Comparison of ENCODE assay signal across 8 cellular contexts in the genomic region with DNA sequence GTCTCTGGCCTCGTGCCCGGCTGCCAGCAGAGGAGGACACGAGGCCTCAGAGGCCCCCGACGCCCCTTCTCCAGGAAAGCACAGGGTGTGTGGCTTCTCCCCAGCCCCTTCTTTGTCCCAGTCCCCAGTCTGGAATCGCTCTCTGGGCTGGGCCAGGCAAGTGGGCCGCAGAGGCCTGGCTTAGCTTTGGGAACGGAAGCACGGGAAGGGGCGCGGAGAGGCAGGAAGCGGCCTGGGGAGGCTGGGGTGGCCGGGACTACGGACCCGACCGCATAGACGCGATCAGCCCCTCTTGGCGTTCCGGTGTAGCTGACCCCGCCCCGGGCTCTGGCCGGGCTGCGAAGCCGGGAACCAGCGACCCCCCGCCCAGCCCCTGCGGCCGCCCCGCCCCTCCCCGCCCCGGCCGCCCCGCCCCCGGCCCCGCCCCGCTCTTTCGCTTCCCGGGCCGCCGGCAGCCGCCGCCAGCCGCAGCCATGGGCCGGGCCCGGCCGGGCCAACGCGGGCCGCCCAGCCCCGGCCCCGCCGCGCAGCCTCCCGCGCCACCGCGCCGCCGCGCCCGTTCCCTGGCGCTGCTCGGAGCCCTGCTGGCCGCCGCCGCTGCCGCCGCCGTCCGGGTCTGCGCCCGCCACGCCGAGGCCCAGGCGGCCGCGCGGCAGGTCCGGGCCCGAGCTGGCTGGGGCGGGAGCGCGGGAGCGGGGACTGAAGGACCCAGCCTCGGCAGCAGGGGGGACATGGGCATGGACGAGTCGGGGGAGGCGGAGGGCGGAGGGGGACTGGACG. TPM values are rescaled to one million over a fixed set of nuclear protein-coding genes. Genes with fewer than 3 reads are reported as not detected.
DNase-seq lines count a peak whose midpoint lies in the region; ATAC-seq and TF ChIP-seq lines count a peak whose summit lies in the region.

A gene with protein sequence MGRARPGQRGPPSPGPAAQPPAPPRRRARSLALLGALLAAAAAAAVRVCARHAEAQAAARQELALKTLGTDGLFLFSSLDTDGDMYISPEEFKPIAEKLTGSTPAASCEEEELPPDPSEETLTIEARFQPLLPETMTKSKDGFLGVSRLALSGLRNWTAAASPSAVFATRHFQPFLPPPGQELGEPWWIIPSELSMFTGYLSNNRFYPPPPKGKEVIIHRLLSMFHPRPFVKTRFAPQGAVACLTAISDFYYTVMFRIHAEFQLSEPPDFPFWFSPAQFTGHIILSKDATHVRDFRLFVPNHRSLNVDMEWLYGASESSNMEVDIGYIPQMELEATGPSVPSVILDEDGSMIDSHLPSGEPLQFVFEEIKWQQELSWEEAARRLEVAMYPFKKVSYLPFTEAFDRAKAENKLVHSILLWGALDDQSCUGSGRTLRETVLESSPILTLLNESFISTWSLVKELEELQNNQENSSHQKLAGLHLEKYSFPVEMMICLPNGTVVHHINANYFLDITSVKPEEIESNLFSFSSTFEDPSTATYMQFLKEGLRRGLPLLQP (plus strand): TSS at position 436 of the 780 bp plus-strand sequence. CDS start 38 bp downstream, at position 474.

- peaks cover 79% of the 10 kb centered on the region for H3K4me1 Mint-ChIP-seq in brain

- DNase-seq in AG20443 (ENCODE audit: low spot score): peak; percentile 91
- DNase-seq in H7: peak; percentile 99
- DNase-seq in SHP77 treated with DMSO at 0.1 percent for 48 hours (lab: John Stamatoyannopoulos, UW): peak; percentile 23
- no peak for DNase-seq in retinal pigment epithelial cell (ENCODE audit: low read depth)

- H3K27me3 ChIP-seq in H7 (ENCODE audit: control insufficient read depth, insufficient read depth, low read length): peaks cover 1% of the 10 kb centered on the region

- peak within 1 kb of the TSS; percentile 75 to 96 (median 92) for H3K27ac Mint-ChIP-seq in brain

- H3K36me3 Mint-ChIP-seq in brain: no peaks in the 10 kb centered on the region

- no peaks in the 10 kb centered on the region for H3K36me3 ChIP-seq in H7 (replicated peaks; ENCODE audit: control insufficient read depth, insufficient read depth, low read length)

- H3K4me3 ChIP-seq in H7 (ENCODE audit: insufficient read depth, low read depth, low read length) (peak within 1 kb of the TSS; percentile 57), iPS-11a (ENCODE audit: low read depth, low read length) (peak within 1 kb of the TSS; percentile 39), retinal pigment epithelial cell (ENCODE audit: low read length) (peak within 1 kb of the TSS; percentile 58)

- ATAC-seq in HG03196 (IDR thresholded peaks at IDR 0.05; ENCODE audit: unreplicated experiment) (no peak), HG03045 (IDR thresholded peaks at IDR 0.05; ENCODE audit: unreplicated experiment) (no peak)

- TF ChIP-seq CTCF in brain (conservative IDR thresholded peaks at IDR 0.05) (no peak), retinal pigment epithelial cell (conservative IDR thresholded peaks at IDR 0.05; ENCODE audit: low read depth, low read length) (no peak)

- peak within 1 kb of the TSS; percentile 85 to 92 (median 89) for H3K4me3 Mint-ChIP-seq in brain

- H3K27me3 Mint-ChIP-seq in brain: peaks cover 9% of the 10 kb centered on the region

- no peaks in the 10 kb centered on the region for H3K9me3 Mint-ChIP-seq in brain

RNA-seq across cellular contexts. Expression of the gene that starts here (rescaled TPM):
- total RNA-seq in H7 (2014; rRNA removed; shearing (Covaris generic)): 108 and 139 TPM in 2 replicates
- polyA plus RNA-seq in brain (ENCODE audit: insufficient read depth, low read depth, low replicate concordance): 118 TPM
